ENCODE assay signal across 9 cellular contexts in the genomic region with DNA sequence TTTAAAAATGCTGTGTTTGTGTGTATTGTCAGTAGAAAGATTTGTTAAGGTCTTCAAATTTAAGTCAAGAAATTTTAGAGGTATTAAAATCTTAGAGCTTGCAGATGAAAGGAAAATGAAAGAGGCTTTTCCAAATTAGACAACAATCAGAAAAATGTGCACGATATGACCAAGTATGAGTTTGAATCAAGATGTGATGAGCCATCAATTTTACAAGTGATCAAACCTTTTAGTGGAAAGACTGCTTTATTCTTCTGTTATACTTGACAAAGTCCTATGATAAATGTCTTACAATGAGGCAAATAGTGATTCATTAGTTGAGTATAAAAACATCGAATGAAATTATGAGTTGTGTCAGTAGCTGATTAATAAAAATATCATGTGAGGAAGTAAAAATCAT. TPM values are rescaled to one million over a fixed set of nuclear protein-coding genes. Genes with fewer than 3 reads are reported as not detected.
"Had no signal": no experiment of that assay in that cellular context is flagged by ENCODE, and none has a peak within 500 bp of the region (broad histone marks: within the 10 kb centered on the region; RNA-seq: fewer than 3 reads in every experiment).

No MANE protein-coding gene starts in this region.

- DNase-seq: GDM1, GF-D8 had no signal

- ATAC-seq: GM12878 had no signal

- H3K4me3 ChIP-seq: GM12878 had no signal

- FAIRE-seq: G401.6, GM12878, GM12891, GM12892, GM18507, GM19239 had no signal

RNA-seq across cellular contexts. Expression of a gene that starts 19.6 kb away (rescaled TPM):
- total RNA-seq: G401, GM12878 had no signal
- polyA plus RNA-seq: GM12878 had no signal

RNA-seq across cellular contexts. Expression of a gene that starts 56.1 kb away (rescaled TPM):
- total RNA-seq: G401, GM12878 had no signal
- polyA plus RNA-seq: GM12878 had no signal
